In the genomic region with DNA sequence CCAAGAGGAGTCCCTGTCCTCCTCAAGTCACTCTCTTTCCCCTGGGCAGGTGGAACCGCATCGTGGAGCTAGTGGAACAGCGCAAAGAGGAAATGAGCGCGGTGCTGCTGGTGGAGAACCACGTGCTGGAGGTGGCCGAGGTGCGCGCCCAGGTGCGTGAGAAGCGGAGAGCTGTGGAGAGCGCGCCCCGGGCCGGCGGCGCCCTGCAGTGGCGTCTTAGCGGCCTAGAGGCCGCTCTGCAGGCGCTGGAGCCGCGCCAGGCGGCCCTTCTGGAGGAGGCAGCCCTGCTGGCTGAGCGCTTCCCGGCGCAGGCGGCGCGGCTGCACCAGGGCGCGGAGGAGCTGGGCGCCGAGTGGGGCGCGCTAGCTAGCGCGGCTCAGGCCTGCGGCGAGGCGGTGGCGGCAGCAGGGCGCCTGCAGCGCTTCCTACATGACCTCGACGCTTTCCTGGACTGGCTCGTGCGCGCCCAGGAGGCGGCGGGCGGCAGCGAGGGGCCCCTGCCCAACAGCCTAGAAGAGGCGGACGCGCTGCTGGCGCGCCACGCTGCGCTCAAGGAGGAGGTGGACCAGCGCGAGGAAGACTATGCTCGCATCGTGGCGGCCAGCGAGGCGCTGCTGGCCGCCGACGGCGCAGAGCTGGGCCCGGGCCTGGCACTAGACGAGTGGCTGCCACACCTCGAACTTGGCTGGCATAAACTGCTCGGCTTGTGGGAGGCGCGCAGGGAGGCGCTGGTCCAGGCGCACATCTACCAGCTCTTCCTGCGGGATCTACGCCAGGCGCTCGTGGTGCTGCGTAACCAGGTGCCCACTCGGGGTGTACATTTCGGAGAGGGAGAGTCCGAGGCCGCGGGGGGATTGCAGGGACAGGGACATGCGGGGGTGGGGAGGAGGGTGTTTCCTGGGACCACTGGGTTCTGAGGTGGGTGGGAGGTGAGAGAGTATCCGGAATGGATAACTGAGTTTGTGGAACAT, we compare ENCODE assay signal across 11 cellular contexts. TPM values are rescaled to one million over a fixed set of nuclear protein-coding genes. Genes with fewer than 3 reads are reported as not detected.
DNase-seq lines count a peak whose midpoint lies in the region; ATAC-seq and TF ChIP-seq lines count a peak whose summit lies in the region.
"Had no signal": no experiment of that assay in that cellular context is flagged by ENCODE, and none has a peak within 500 bp of the region (broad histone marks: within the 10 kb centered on the region; RNA-seq: fewer than 3 reads in every experiment).

No MANE protein-coding gene starts in this region.

- H3K4me3 ChIP-seq in fibroblast of pulmonary artery (replicated peaks; ENCODE audit: low read depth, low read length) = no peak overlapping the region
- H3K4me3 ChIP-seq in skeletal muscle satellite cell (ENCODE audit: low read length) = no peak overlapping the region

- no peak for TF ChIP-seq CTCF in fibroblast of pulmonary artery (IDR thresholded peaks at IDR 0.05; ENCODE audit: low read length, missing control alignments)

- H3K4me2 ChIP-seq in skeletal muscle satellite cell (ENCODE audit: low read length) = peak overlapping the region; percentile 52

- H3K9me3 ChIP-seq in skeletal muscle satellite cell (replicated peaks; ENCODE audit: low read length) = no peaks in the 10 kb centered on the region

- no peaks in the 10 kb centered on the region for H3K36me3 ChIP-seq in skeletal muscle satellite cell (ENCODE audit: insufficient read depth, low read length)

- H3K27me3 ChIP-seq in skeletal muscle satellite cell (ENCODE audit: control insufficient read depth, insufficient read depth, low read length) = peaks cover 24% of the 10 kb centered on the region

- ATAC-seq in HG03025 (IDR thresholded peaks at IDR 0.05; ENCODE audit: low FRiP score, unreplicated experiment) = no peak

- H3K4me1 ChIP-seq in skeletal muscle satellite cell (ENCODE audit: control insufficient read depth, insufficient read depth, low read length) = no peaks in the 10 kb centered on the region

- DNase-seq in NCI-H82 (lab: John Stamatoyannopoulos, UW) = peak; percentile 61
- DNase-seq in NCI-H82 treated with DMSO at 0.1 percent for 48 hours (lab: John Stamatoyannopoulos, UW; ENCODE audit: unreplicated experiment) = no peak
- peak; percentile 65 to 83 for DNase-seq in NCI-H524 (lab: John Stamatoyannopoulos, UW)
- peak; percentile 43 for DNase-seq in fibroblast of pulmonary artery (ENCODE audit: low read depth)
- DNase-seq in activated CD4-positive, alpha-beta T cell treated with anti-CD3 and anti-CD28 coated beads for 1 hour = no peak
- DNase-seq in hippocampal formation (lab: John Stamatoyannopoulos, UW) = no peak
- DNase-seq: AML-193, NCI-H1436 treated with DMSO at 0.1 percent for 48 hours, T1000 had no signal

- H3K9ac ChIP-seq in skeletal muscle satellite cell (ENCODE audit: low read depth, low read length) = no peak overlapping the region

RNA-seq across cellular contexts. Expression of gene SPTBN4, which starts 52.8 kb away (rescaled TPM):
- 0.22 and 0.76 TPM in 2 replicates for total RNA-seq in skeletal muscle satellite cell (2012; rRNA removed)

RNA-seq across cellular contexts. Expression of gene BLVRB, which starts 54.1 kb away (rescaled TPM):
- 89.5 and 90.4 TPM in 2 replicates for total RNA-seq in skeletal muscle satellite cell (2012; rRNA removed)

RNA-seq across cellular contexts. Expression of gene SHKBP1, which starts 57.0 kb away (rescaled TPM):
- 15.7 and 15.9 TPM in 2 replicates for total RNA-seq in skeletal muscle satellite cell (2012; rRNA removed)

Comparison
In these comparisons a context has a peak if more than half of its experiments do, and no peak if none do; other contexts are left out.
1. DNase-seq: peak in NCI-H82 (single experiment), NCI-H524 (2 of 2) and fibroblast of pulmonary artery (single experiment); none in NCI-H82 treated with DMSO at 0.1 percent for 48 hours (single experiment), activated CD4-positive, alpha-beta T cell treated with anti-CD3 and anti-CD28 coated beads for 1 hour (single experiment) and hippocampal formation (0 of 2).